Comparison of ENCODE assay signal across 2 cellular contexts in genomic region chr2:171365778-171366177, GRCh38.
TF ChIP-seq lines count a peak whose summit lies in the region.

No MANE protein-coding gene starts in this region.

TF ChIP-seq in IMR-90, 13 proteins besides CTCF, POLR2A, EP300 and RAD21 (continued from another document):
- no peak for TF ChIP-seq ELK1 (IDR thresholded peaks at IDR 0.05; ENCODE audit: borderline replicate concordance, low read depth, low read length)

TF ChIP-seq in WTC11, 78 proteins besides CTCF, POLR2A, EP300 and RAD21 (continued from another document):
- TF ChIP-seq AR (CRISPR knock-in tag; IDR thresholded peaks at IDR 0.05), result no peak
